In genomic region chr2:10057231-10058107, GRCh38 we compare ENCODE assay signal across 8 cellular contexts. TPM values are rescaled to one million over a fixed set of nuclear protein-coding genes. Genes with fewer than 3 reads are reported as not detected.
DNase-seq lines count a peak whose midpoint lies in the region; ATAC-seq and TF ChIP-seq lines count a peak whose summit lies in the region.

No MANE protein-coding gene starts in this region.

- TF ChIP-seq CTCF in GM20000 (IDR thresholded peaks at IDR 0.05; ENCODE audit: extremely low read depth, missing control alignments) (no peak), colonic mucosa (IDR thresholded peaks at IDR 0.05) (no peak), right lobe of liver (IDR thresholded peaks at IDR 0.05) (no peak)

- peak overlapping the region; percentile 18 to 49 for H3K9ac ChIP-seq in colonic mucosa (ENCODE audit: low read depth in 2 of 2, low read length in 2 of 2)

- 23% methylated on average over 12 of the region's 28 CpGs for WGBS in right lobe of liver (ENCODE audit: insufficient coverage, low coverage, low lambda C conversion rate, missing lambda C conversion rate)
- WGBS in urinary bladder: 19% methylated on average over 28 of the region's 28 CpGs

- H3K36me3 ChIP-seq in colonic mucosa (no peaks in the 10 kb centered on the region), right lobe of liver (peaks cover 0 to 28% (median 18%) of the 10 kb centered on the region in 4 donors), urinary bladder (ENCODE audit: insufficient read depth) (no peaks in the 10 kb centered on the region)

- H3K9me3 ChIP-seq in colonic mucosa (no peaks in the 10 kb centered on the region), right lobe of liver (no peaks in the 10 kb centered on the region)

- H3K27ac ChIP-seq in colonic mucosa: peak overlapping the region; percentile 74
- no peak overlapping the region for H3K27ac ChIP-seq in right lobe of liver
- H3K27ac ChIP-seq in urinary bladder (ENCODE audit: low read depth): peak overlapping the region; percentile 78

- H3K4me1 ChIP-seq in colonic mucosa (peaks cover 11% of the 10 kb centered on the region), right lobe of liver (no peaks in the 10 kb centered on the region), urinary bladder (ENCODE audit: insufficient read depth) (peaks cover 2% of the 10 kb centered on the region)

- peak; percentile 63 for DNase-seq in GM20000 (ENCODE audit: low spot score)
- DNase-seq in NCI-H526 treated with DMSO at 0.1 percent for 48 hours (lab: John Stamatoyannopoulos, UW): peak; percentile 41
- peak; percentile 81 for DNase-seq in colonic mucosa
- peak in 2 of 3 donors; percentile 23 to 50 for DNase-seq in right lobe of liver
- no peak for DNase-seq in NCI-H2196 treated with DMSO at 0.1 percent for 48 hours (lab: John Stamatoyannopoulos, UW; ENCODE audit: unreplicated experiment)
- DNase-seq in NCI-H2081 treated with DMSO at 0.1 percent for 48 hours (lab: John Stamatoyannopoulos, UW): no peak

- intact Hi-C loops in colonic mucosa (cut with DNase I): no loop called here
- intact Hi-C loops in right lobe of liver (cut with DNase I): loop anchor here (10.0 kb wide), 1 partner anchor 253 kb away; no protein-coding TSS in a partner anchor

- TF ChIP-seq POLR2A in right lobe of liver (IDR thresholded peaks at IDR 0.05): no peak

- H3K27me3 ChIP-seq in colonic mucosa (no peaks in the 10 kb centered on the region), right lobe of liver (no peaks in the 10 kb centered on the region)

- ATAC-seq in right lobe of liver (peak; percentile 28 to 45 (median 35)), GM18519 (IDR thresholded peaks at IDR 0.05; ENCODE audit: low FRiP score, unreplicated experiment) (no peak)

- H3K4me3 ChIP-seq in colonic mucosa (peak overlapping the region; percentile 25), right lobe of liver (no peak overlapping the region), urinary bladder (ENCODE audit: low read depth, low read length) (no peak overlapping the region)

RNA-seq across cellular contexts. Expression of gene KLF11, which starts 14.1 kb away (rescaled TPM):
- total RNA-seq in colonic mucosa: 10 to 100 TPM in 1 of 2 donors, 1 to 10 TPM in 1; 6.6 to 11.2 TPM
- total RNA-seq in right lobe of liver: 10 to 100 TPM; 10.9 to 40.1 (median 27.8) TPM
- 17.7 TPM for total RNA-seq in urinary bladder
- 20.7 TPM for polyA plus RNA-seq in urinary bladder

RNA-seq across cellular contexts. Expression of gene CYS1, which starts 22.7 kb away (rescaled TPM):
- total RNA-seq in colonic mucosa (1 to 10 TPM in 1 of 2 donors, under 1 TPM in 1; 0.52 to 2.5 TPM), right lobe of liver (under 1 TPM; 0.26 to 0.99 (median 0.55) TPM), urinary bladder (7.2 TPM)
- 6.2 TPM for polyA plus RNA-seq in urinary bladder

Comparison
In these comparisons a context has a peak if more than half of its experiments do, and no peak if none do; other contexts are left out.
1. DNase-seq: peak in GM20000 (single experiment), NCI-H526 treated with DMSO at 0.1 percent for 48 hours (single experiment), colonic mucosa (single experiment) and right lobe of liver (2 of 3); none in NCI-H2196 treated with DMSO at 0.1 percent for 48 hours (single experiment) and NCI-H2081 treated with DMSO at 0.1 percent for 48 hours (single experiment).
2. H3K27ac ChIP-seq: peak in colonic mucosa (single experiment) and urinary bladder (single experiment); none in right lobe of liver (0 of 3).